ENCODE assay signal across 36 cellular contexts in the genomic region with DNA sequence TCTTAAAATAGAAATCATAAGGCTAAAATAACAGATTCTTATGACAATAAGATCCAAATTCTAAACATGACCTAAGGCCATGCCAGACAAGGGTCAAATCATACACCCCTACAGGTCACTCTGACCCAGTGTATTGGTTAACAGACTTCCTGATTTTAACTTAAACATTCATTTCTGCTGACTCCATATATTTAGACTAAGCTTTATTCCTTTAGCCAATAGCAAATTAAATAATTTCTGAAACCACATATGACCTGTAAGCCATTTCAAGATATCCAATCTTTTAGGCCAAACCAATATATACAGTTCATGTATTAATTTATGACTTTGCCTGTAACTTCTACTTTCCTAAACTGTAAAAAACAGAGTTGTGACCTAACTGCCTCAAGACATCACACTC. TPM values are rescaled to one million over a fixed set of nuclear protein-coding genes. Genes with fewer than 3 reads are reported as not detected.
"Had no signal": no experiment of that assay in that cellular context is flagged by ENCODE, and none has a peak within 500 bp of the region (broad histone marks: within the 10 kb centered on the region; RNA-seq: fewer than 3 reads in every experiment).

No MANE protein-coding gene starts in this region.

- DNase-seq: natural killer cell; occipital lobe; ovary; posterior cingulate gyrus; psoas muscle; right cardiac atrium; spleen; stimulated activated CD4-positive, alpha-beta T cell treated with anti-CD3 and anti-CD28 coated beads, Interleukin-12 subunit alpha, Interleukin-12 subunit beta, amount 100 ng/mL, for 4 hours; stimulated activated CD4-positive, alpha-beta T cell treated with anti-CD3 and anti-CD28 coated beads, Interleukin-1b, Interleukin-23, amount 100 ng/mL, for 48 hours; stimulated activated CD4-positive, alpha-beta T cell treated with anti-CD3 and anti-CD28 coated beads, Interleukin-4, amount 100 ng/mL, for 1 hour; stimulated activated CD4-positive, alpha-beta T cell treated with anti-CD3 and anti-CD28 coated beads, Interleukin-4, amount 100 ng/mL, for 4 hours; stimulated activated CD8-positive, alpha-beta memory T cell treated with anti-CD3 and anti-CD28 coated beads, Interleukin-4, amount 100 ng/mL, for 48 hours; stimulated activated naive CD4-positive, alpha-beta T cell; stimulated activated naive CD8-positive, alpha-beta T cell treated with anti-CD3 and anti-CD28 coated beads, Interleukin-15, amount 100 ng/mL, for 72 hours; stimulated activated naive CD8-positive, alpha-beta T cell treated with anti-CD3 and anti-CD28 coated beads, Interleukin-15, Interleukin-2, amounts not matched to agents 100 U/mL and 50 U/mL, for 24 hours; substantia nigra; testis; tibial artery; transverse colon; upper lobe of right lung; uterus had no signal

- H3K9ac ChIP-seq: neural progenitor cell, parathyroid adenoma had no signal

- H3K4me1 Mint-ChIP-seq: natural killer cell; nephron; neural progenitor cell; stimulated activated memory B cell treated with anti-CD40 and anti-IgM and Interleukin-4, amounts not matched to agents 10 μg/mL and 1 μg/mL and 100 μg/mL, for 72 hours; stimulated activated naive CD8-positive, alpha-beta T cell treated with anti-CD3 and anti-CD28 coated beads, Interleukin-15, amount 100 ng/mL, for 72 hours had no signal

- H3K27me3 Mint-ChIP-seq: progenitor cell of endocrine pancreas; stimulated activated memory B cell treated with anti-CD40 and anti-IgM and Interleukin-4, amounts not matched to agents 10 μg/mL and 1 μg/mL and 100 μg/mL, for 72 hours; stimulated activated naive CD8-positive, alpha-beta T cell treated with anti-CD3 and anti-CD28 coated beads, Interleukin-15, amount 100 ng/mL, for 72 hours; type B pancreatic cell had no signal

- H3K9me3 ChIP-seq: ovary, testis, uterus had no signal

- H3K4me3 Mint-ChIP-seq: natural killer cell; nephron; neural progenitor cell; stimulated activated memory B cell treated with anti-CD40 and anti-IgM and Interleukin-4, amounts not matched to agents 10 μg/mL and 1 μg/mL and 100 μg/mL, for 72 hours; stimulated activated naive CD8-positive, alpha-beta T cell treated with anti-CD3 and anti-CD28 coated beads, Interleukin-15, amount 100 ng/mL, for 72 hours; type B pancreatic cell had no signal

- H3K4me1 ChIP-seq: neural progenitor cell, parathyroid adenoma, psoas muscle, spleen, suprapubic skin, testis, tibial artery, transverse colon, upper lobe of right lung, uterus had no signal

- H3K27ac Mint-ChIP-seq: natural killer cell; nephron; neural progenitor cell; progenitor cell of endocrine pancreas; stimulated activated memory B cell treated with anti-CD40 and anti-IgM and Interleukin-4, amounts not matched to agents 10 μg/mL and 1 μg/mL and 100 μg/mL, for 72 hours; stimulated activated naive CD8-positive, alpha-beta T cell treated with anti-CD3 and anti-CD28 coated beads, Interleukin-15, amount 100 ng/mL, for 72 hours; type B pancreatic cell had no signal

- H3K27ac ChIP-seq: neural progenitor cell, ovary, parathyroid adenoma, psoas muscle, skin epidermis, spleen, suprapubic skin, testis, tibial artery, transverse colon, upper lobe of right lung, uterus had no signal

- H3K4me3 ChIP-seq: neural progenitor cell, ovary, psoas muscle, skin epidermis, smooth muscle cell, spleen, suprapubic skin, testis, tibial artery, transverse colon, upper lobe of right lung, uterus had no signal

- H3K79me2 ChIP-seq: parathyroid adenoma had no signal

- H3K36me3 Mint-ChIP-seq: neural progenitor cell; stimulated activated memory B cell treated with anti-CD40 and anti-IgM and Interleukin-4, amounts not matched to agents 10 μg/mL and 1 μg/mL and 100 μg/mL, for 72 hours; type B pancreatic cell had no signal

- H3K36me3 ChIP-seq: ovary, spleen, suprapubic skin, tibial artery, transverse colon, upper lobe of right lung, uterus had no signal

- H3K4me2 ChIP-seq: neural progenitor cell, smooth muscle cell had no signal

- ATAC-seq: natural killer cell; psoas muscle; right cardiac atrium; sciatic nerve; stimulated activated memory B cell treated with anti-CD40 and anti-IgM and Interleukin-4, amounts not matched to agents 10 μg/mL and 1 μg/mL and 100 μg/mL, for 72 hours; stimulated activated naive CD8-positive, alpha-beta T cell treated with anti-CD3 and anti-CD28 coated beads, Interleukin-15, amount 100 ng/mL, for 72 hours; stimulated activated naive CD8-positive, alpha-beta T cell treated with anti-CD3 and anti-CD28 coated beads, Interleukin-15, Interleukin-2, amounts not matched to agents 100 U/mL and 50 U/mL, for 24 hours; upper lobe of right lung had no signal

- H2AFZ ChIP-seq: neural progenitor cell, parathyroid adenoma had no signal

- H3K27me3 ChIP-seq: neural progenitor cell, ovary, spleen, suprapubic skin, testis, tibial artery, transverse colon, upper lobe of right lung, uterus had no signal

RNA-seq across cellular contexts. Expression of a gene that starts 7.4 kb away (rescaled TPM):
- total RNA-seq: natural killer cell, occipital lobe, osteoblast, progenitor cell of endocrine pancreas, psoas muscle, right cardiac atrium, sciatic nerve, smooth muscle cell, spleen, transverse colon, upper lobe of right lung, urinary bladder had no signal
- polyA plus RNA-seq: neural cell, smooth muscle cell, spleen, urinary bladder had no signal

RNA-seq across cellular contexts. Expression of a gene that starts 22.9 kb away (rescaled TPM):
- total RNA-seq: natural killer cell, occipital lobe, osteoblast, progenitor cell of endocrine pancreas, psoas muscle, renal cortical epithelial cell, right cardiac atrium, sciatic nerve, spleen, suprapubic skin, testis, transverse colon, upper lobe of right lung, urinary bladder, uterus had no signal
- polyA plus RNA-seq: neural cell, ovary, psoas muscle, right cardiac atrium, smooth muscle cell, spleen, thymus, urinary bladder had no signal

RNA-seq across cellular contexts. Expression of a gene that starts 51.0 kb away (rescaled TPM):
- total RNA-seq: natural killer cell, occipital lobe, osteoblast, ovary, progenitor cell of endocrine pancreas, psoas muscle, renal cortical epithelial cell, right cardiac atrium, sciatic nerve, spleen, testis, transverse colon, upper lobe of right lung, urinary bladder, uterus had no signal
- polyA plus RNA-seq: neural cell, ovary, psoas muscle, right cardiac atrium, urinary bladder had no signal

RNA-seq across cellular contexts. Expression of a gene that starts 58.4 kb away (rescaled TPM):
- total RNA-seq: natural killer cell, occipital lobe, osteoblast, progenitor cell of endocrine pancreas, psoas muscle, renal cortical epithelial cell, right cardiac atrium, sciatic nerve, spleen, testis, transverse colon, upper lobe of right lung, urinary bladder, uterus had no signal
- polyA plus RNA-seq: neural cell, ovary, psoas muscle, right cardiac atrium, spleen, urinary bladder had no signal
